8 cellular contexts compared by ENCODE assay signal in genomic region chr5:41870621-41871048, GRCh38. TPM values are rescaled to one million over a fixed set of nuclear protein-coding genes. Genes with fewer than 3 reads are reported as not detected.
DNase-seq lines count a peak whose midpoint lies in the region; ATAC-seq and TF ChIP-seq lines count a peak whose summit lies in the region.

No MANE protein-coding gene starts in this region.

- H3K4me3 ChIP-seq in aorta (ENCODE audit: low read length in 2 of 2), result peak overlapping the region; percentile 42 to 91

- H3K4me1 Mint-ChIP-seq in MCF 10A (ENCODE audit: insufficient read depth, unreplicated experiment) (peaks cover 24% of the 10 kb centered on the region), mesothelial cell of epicardium (peaks cover 15% of the 10 kb centered on the region)

- peak overlapping the region; percentile 89 for H3K4me3 Mint-ChIP-seq in MCF 10A (ENCODE audit: unreplicated experiment)
- peak overlapping the region; percentile 83 for H3K4me3 Mint-ChIP-seq in mesothelial cell of epicardium

- H3K36me3 ChIP-seq in aorta (ENCODE audit: control insufficient read depth in 1 of 2, insufficient read depth in 2 of 2, low read length in 1 of 2), result peaks cover 0 to 3% of the 10 kb centered on the region in 2 donors

- POLR2A ChIA-PET in MCF 10A (lab: Yijun Ruan, JAX), result interaction anchor here (0.8 to 5.3 kb wide), 5 partner anchors 14 to 1250 kb away, joined by 3 to 57 read pairs (median 4); partner anchors contain the start of genes FBXO4, RIMOC1 and ZNF131

- H3K4me1 ChIP-seq in aorta (ENCODE audit: control insufficient read depth in 1 of 2, insufficient read depth in 2 of 2, low read length in 2 of 2), result peaks cover 0 to 6% of the 10 kb centered on the region in 2 donors

- CTCF ChIA-PET in MCF 10A (lab: Yijun Ruan, JAX), result no interaction called here

- intact Hi-C loops in Right ventricle myocardium inferior (cut with DNase I), result loop anchor here (1.0 kb wide), 1 partner anchor 34 kb away; the partner anchor contains the start of gene RIMOC1
- intact Hi-C loops in cardiac septum (cut with DNase I), result loop anchor here (1.0 kb wide), 1 partner anchor 38 kb away; no protein-coding TSS in a partner anchor
- intact Hi-C loops in MCF 10A (cut with micrococcal nuclease), result no loop called here
- intact Hi-C loops in aorta (cut with DNase I), result loop anchor here in 1 of 2 donors (1.0 to 2.0 kb wide), 2 partner anchors 34 to 55 kb away; partner anchors contain the start of genes FBXO4 and RIMOC1

- no TSS peak for BruUV-seq in MCF 10A (replicated peaks; lab: Mats Ljungman, UMichigan)

- no peaks in the 10 kb centered on the region for H3K36me3 Mint-ChIP-seq in MCF 10A (ENCODE audit: insufficient read depth, unreplicated experiment)
- no peaks in the 10 kb centered on the region for H3K36me3 Mint-ChIP-seq in mesothelial cell of epicardium

- H3K9me3 Mint-ChIP-seq in MCF 10A (ENCODE audit: unreplicated experiment), result no peaks in the 10 kb centered on the region
- peaks cover 4% of the 10 kb centered on the region for H3K9me3 Mint-ChIP-seq in mesothelial cell of epicardium

- TF ChIP-seq CTCF in MCF 10A (IDR thresholded peaks at IDR 0.05; ENCODE audit: unreplicated experiment), result no peak
- TF ChIP-seq CTCF in mesothelial cell of epicardium (IDR thresholded peaks at IDR 0.05; ENCODE audit: unreplicated experiment), result no peak

- H3K27me3 Mint-ChIP-seq in MCF 10A (ENCODE audit: insufficient read depth, unreplicated experiment) (no peaks in the 10 kb centered on the region), mesothelial cell of epicardium (ENCODE audit: low read depth) (no peaks in the 10 kb centered on the region)

- H3K9me3 ChIP-seq in aorta (ENCODE audit: control insufficient read depth, low read length), result no peaks in the 10 kb centered on the region

- WGBS in aorta, 2 donors, result 4 to 7% methylated on average over 17 of the region's 17 CpGs

- peak; percentile 37 for DNase-seq in Right ventricle myocardium inferior (ENCODE audit: missing footprints)
- no peak for DNase-seq in cardiac septum (ENCODE audit: low spot score)
- DNase-seq in MCF 10A (ENCODE audit: unreplicated experiment), result no peak
- DNase-seq in mesothelial cell of epicardium (ENCODE audit: low spot score in 2 of 2, unreplicated experiment in 2 of 2), result no peak
- DNase-seq in aorta, result no peak
- DNase-seq in foreskin melanocyte, result no peak
- no peak for DNase-seq in activated gamma-delta T cell (lab: John Stamatoyannopoulos, UW)

- peak overlapping the region; percentile 93 to 95 for H3K27ac ChIP-seq in aorta (ENCODE audit: low read depth in 1 of 2, low read length in 2 of 2)

- no peaks in the 10 kb centered on the region for H3K27me3 ChIP-seq in aorta (ENCODE audit: control insufficient read depth in 1 of 2, insufficient read depth in 2 of 2, low read length in 1 of 2)

- H3K27ac Mint-ChIP-seq in MCF 10A (ENCODE audit: low read depth, unreplicated experiment), result peak overlapping the region; percentile 86
- H3K27ac Mint-ChIP-seq in mesothelial cell of epicardium, result peak overlapping the region; percentile 88

- ATAC-seq in Right ventricle myocardium inferior (no peak), aorta (ENCODE audit: low FRiP score) (no peak), HG03095 (IDR thresholded peaks at IDR 0.05; ENCODE audit: unreplicated experiment) (no peak)

RNA-seq across cellular contexts. Expression of gene OXCT1, which starts 0.4 kb away (rescaled TPM):
- total RNA-seq in Right ventricle myocardium inferior (128 TPM), cardiac septum (269 TPM), MCF 10A (2022) (47.1 and 48.6 TPM in 2 replicates), mesothelial cell of epicardium (20.3 to 21.2 TPM (median 20.8 TPM) in 3 replicates), aorta (10 to 100 TPM; 31.4 to 32.1 TPM)
- polyA plus RNA-seq in aorta, result 10 to 100 TPM; 22.5 to 24.3 TPM

RNA-seq across cellular contexts. Expression of gene RIMOC1, which starts 33.5 kb away (rescaled TPM):
- total RNA-seq in Right ventricle myocardium inferior (12.9 TPM), cardiac septum (15.3 TPM), MCF 10A (2022) (40.4 and 45.4 TPM in 2 replicates), mesothelial cell of epicardium (29.2 to 30.8 TPM (median 30.0 TPM) in 3 replicates), aorta (10 to 100 TPM; 25.1 to 25.2 TPM)
- polyA plus RNA-seq in aorta, result 1 to 10 TPM; 5.0 to 7.5 TPM

RNA-seq across cellular contexts. Expression of gene FBXO4, which starts 54.4 kb away (rescaled TPM):
- total RNA-seq in Right ventricle myocardium inferior (3.6 TPM), cardiac septum (5.1 TPM), MCF 10A (2022) (18.4 and 20.2 TPM in 2 replicates), mesothelial cell of epicardium (5.6 to 6.8 TPM (median 5.9 TPM) in 3 replicates), aorta (10 to 100 TPM; 10.2 to 11.5 TPM)
- 10 to 100 TPM; 12.9 to 19.5 TPM for polyA plus RNA-seq in aorta
